Comparison of ENCODE assay signal across 9 cellular contexts in genomic region chr2:181742908-181743722, GRCh38.
DNase-seq lines count a peak whose midpoint lies in the region; ATAC-seq, FAIRE-seq and TF ChIP-seq lines count a peak whose summit lies in the region.
"Had no signal": no experiment of that assay in that cellular context is flagged by ENCODE, and none has a peak within 500 bp of the region (broad histone marks: within the 10 kb centered on the region; RNA-seq: fewer than 3 reads in every experiment).

No MANE protein-coding gene starts in this region.

- peak; percentile 37 for DNase-seq in GM10248 (ENCODE audit: extremely low spot score)
- peak; percentile 10 for DNase-seq in HuH-7 (ENCODE audit: low spot score)
- peak; percentile 69 for DNase-seq in MCF 10A (ENCODE audit: unreplicated experiment)
- no peak for DNase-seq in kidney
- DNase-seq in stimulated activated naive CD8-positive, alpha-beta T cell treated with anti-CD3 and anti-CD28 coated beads, Interleukin-15, Interleukin-2, amounts not matched to agents 100 U/mL and 50 U/mL, for 24 hours: peak; percentile 11
- DNase-seq in DMS79 treated with DMSO at 0.1 percent for 48 hours (lab: John Stamatoyannopoulos, UW): no peak

- H3K27me3 ChIP-seq in OCI-LY1 (ENCODE audit: insufficient read depth, low read length): no peaks in the 10 kb centered on the region; the same call in 1 of the 2 replicates

- H3K27me3 Mint-ChIP-seq in MCF 10A (ENCODE audit: insufficient read depth, unreplicated experiment): no peaks in the 10 kb centered on the region
- H3K27me3 Mint-ChIP-seq: dendritic cell treated with granulocyte-macrophage colony-stimulating factor and Interleukin-4, amounts not matched to agents 40 ng/mL and 50 ng/mL, for 4 days had no signal

- H3K9me3 ChIP-seq in OCI-LY1 (ENCODE audit: low read length) (no peaks in the 10 kb centered on the region), kidney (ENCODE audit: control insufficient read depth in 1 of 2, low read length in 2 of 2) (peaks cover 0 to 3% of the 10 kb centered on the region in 2 donors)

- H2AFZ ChIP-seq in OCI-LY1 (ENCODE audit: low read length): no peak overlapping the region

- no peak overlapping the region for H3K27ac Mint-ChIP-seq in MCF 10A (ENCODE audit: low read depth, unreplicated experiment)
- H3K27ac Mint-ChIP-seq: dendritic cell treated with granulocyte-macrophage colony-stimulating factor and Interleukin-4, amounts not matched to agents 40 ng/mL and 50 ng/mL, for 4 days had no signal

- FAIRE-seq in A204.1 (lab: Jason Lieb, UNC): peak; percentile 89
- FAIRE-seq in kidney (lab: Jason Lieb, UNC): peak; percentile 96

- no peak overlapping the region for H3K27ac ChIP-seq in OCI-LY1 (ENCODE audit: low read depth, low read length, poor library complexity, severe bottlenecking)
- no peak overlapping the region for H3K27ac ChIP-seq in kidney (ENCODE audit: low read depth in 2 of 2, low read length in 2 of 2)

- peaks cover 6% of the 10 kb centered on the region for H3K4me1 Mint-ChIP-seq in MCF 10A (ENCODE audit: insufficient read depth, unreplicated experiment)

- H3K36me3 Mint-ChIP-seq in MCF 10A (ENCODE audit: insufficient read depth, unreplicated experiment): no peaks in the 10 kb centered on the region

- H3K4me2 ChIP-seq in OCI-LY1 (ENCODE audit: low read length): no peak overlapping the region

- H3K4me3 Mint-ChIP-seq in MCF 10A (ENCODE audit: unreplicated experiment): no peak overlapping the region
- H3K4me3 Mint-ChIP-seq: dendritic cell treated with granulocyte-macrophage colony-stimulating factor and Interleukin-4, amounts not matched to agents 40 ng/mL and 50 ng/mL, for 4 days had no signal

- H3F3A ChIP-seq in OCI-LY1 (ENCODE audit: insufficient read depth, low read length): no peaks in the 10 kb centered on the region

- H3K4me1 ChIP-seq in OCI-LY1 (ENCODE audit: insufficient read depth, low read length, severe bottlenecking): no peaks in the 10 kb centered on the region
- peaks cover 0 to 9% of the 10 kb centered on the region in 2 donors for H3K4me1 ChIP-seq in kidney (ENCODE audit: control insufficient read depth in 1 of 2, insufficient read depth in 1 of 2, low read depth in 1 of 2, low read length in 2 of 2)

- no peaks in the 10 kb centered on the region for H3K9me3 Mint-ChIP-seq in MCF 10A (ENCODE audit: unreplicated experiment)

- H3K9ac ChIP-seq in OCI-LY1 (ENCODE audit: low read length) (no peak overlapping the region), kidney (ENCODE audit: low read length in 2 of 2) (no peak overlapping the region)

- CTCF ChIA-PET in GM10248 (lab: Yijun Ruan, JAX) (interaction anchor here (0.7 to 3.8 kb wide), 19 partner anchors 10 to 352 kb away, joined by 3 to 58 read pairs (median 4); no protein-coding TSS in a partner anchor), MCF 10A (lab: Yijun Ruan, JAX) (interaction anchor here (0.7 to 4.1 kb wide), 18 partner anchors 11 to 907 kb away, joined by 3 to 70 read pairs (median 4); no protein-coding TSS in a partner anchor)

- no peaks in the 10 kb centered on the region for H3K9me2 ChIP-seq in OCI-LY1 (ENCODE audit: low read depth, low read length)

- intact Hi-C loops in MCF 10A (cut with micrococcal nuclease) (loop anchor here (1.0 to 5.0 kb wide), 4 partner anchors 148 to 909 kb away; partner anchors contain the start of gene ITPRID2), kidney (cut with DNase I) (loop anchor here (10.0 kb wide), 1 partner anchor 332 kb away; no protein-coding TSS in a partner anchor)

- no peaks in the 10 kb centered on the region for H3K79me2 ChIP-seq in OCI-LY1 (ENCODE audit: insufficient read depth, low read length)

- H3K4me3 ChIP-seq in OCI-LY1 (ENCODE audit: low read depth, low read length, poor library complexity, severe bottlenecking) (no peak overlapping the region), kidney (ENCODE audit: low read length in 2 of 2) (peak overlapping the region; percentile 18 to 24)

- H4K20me1 ChIP-seq in OCI-LY1 (ENCODE audit: insufficient read depth, low read length): no peaks in the 10 kb centered on the region

- no peak for ATAC-seq in stimulated activated naive CD8-positive, alpha-beta T cell treated with anti-CD3 and anti-CD28 coated beads, Interleukin-15, Interleukin-2, amounts not matched to agents 100 U/mL and 50 U/mL, for 24 hours

- no TSS peak for BruUV-seq in MCF 10A (replicated peaks; lab: Mats Ljungman, UMichigan)

- H3K36me3 ChIP-seq in OCI-LY1 (ENCODE audit: insufficient read depth, low read length) (no peaks in the 10 kb centered on the region), kidney (ENCODE audit: control insufficient read depth in 1 of 2, insufficient read depth in 2 of 2, low read length in 2 of 2) (no peaks in the 10 kb centered on the region)

- TF ChIP-seq CTCF in GM10248 (IDR thresholded peaks at IDR 0.05; ENCODE audit: control extremely low read depth, extremely low read depth, low read depth, missing control alignments): peak; percentile 59
- peak; percentile 81 for TF ChIP-seq CTCF in OCI-LY1 (IDR thresholded peaks at IDR 0.05; ENCODE audit: low read length)
- peak; percentile 53 for TF ChIP-seq CTCF in MCF 10A (IDR thresholded peaks at IDR 0.05; ENCODE audit: unreplicated experiment)
- peak; percentile 68 for TF ChIP-seq CTCF in kidney (IDR thresholded peaks at IDR 0.05; ENCODE audit: borderline replicate concordance, extremely low read depth, insufficient read depth)

- POLR2A ChIA-PET in GM10248 (lab: Yijun Ruan, JAX) (no interaction called here), MCF 10A (lab: Yijun Ruan, JAX) (interaction anchor here (0.7 to 0.8 kb wide), 3 partner anchors 11 to 338 kb away, joined by 3 to 7 read pairs (median 4); no protein-coding TSS in a partner anchor)

Comparison
In these comparisons a context has a peak if more than half of its experiments do, and no peak if none do; other contexts are left out.
1. DNase-seq: peak in GM10248 (single experiment), HuH-7 (single experiment), MCF 10A (single experiment) and stimulated activated naive CD8-positive, alpha-beta T cell treated with anti-CD3 and anti-CD28 coated beads, Interleukin-15, Interleukin-2, amounts not matched to agents 100 U/mL and 50 U/mL, for 24 hours (single experiment); none in kidney (single experiment) and DMS79 treated with DMSO at 0.1 percent for 48 hours (single experiment).
2. Peak in every context shown above with its lines, with median percentiles within 50 percentile points of each other: CTCF ChIP-seq.